ENCODE assay signal across 14 cellular contexts in the genomic region with DNA sequence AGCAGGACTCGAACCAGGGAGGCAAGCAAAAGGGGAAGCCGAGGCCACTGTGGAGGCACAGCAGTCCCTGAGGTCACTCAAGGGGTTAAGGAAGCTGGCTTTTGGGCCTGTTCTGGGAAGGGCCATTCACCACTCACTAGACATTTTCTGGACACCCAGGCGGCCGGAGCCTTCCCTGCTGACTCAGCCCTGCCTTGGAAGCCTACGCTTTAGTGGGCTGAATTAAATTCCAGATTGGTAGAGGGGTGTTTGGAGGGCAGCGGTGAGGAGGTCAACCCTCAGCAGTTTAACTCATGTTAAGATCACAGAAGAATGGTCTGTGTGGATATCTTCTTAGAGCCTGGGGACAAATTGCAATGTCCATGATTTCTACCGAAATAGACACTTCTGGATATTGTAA.
DNase-seq lines count a peak whose midpoint lies in the region; ATAC-seq, FAIRE-seq and TF ChIP-seq lines count a peak whose summit lies in the region.
"Had no signal": no experiment of that assay in that cellular context is flagged by ENCODE, and none has a peak within 500 bp of the region (broad histone marks: within the 10 kb centered on the region; RNA-seq: fewer than 3 reads in every experiment).

No MANE protein-coding gene starts in this region.

- no peak overlapping the region for H3K4ac ChIP-seq in neuronal stem cell (ENCODE audit: low read length)

- no peak overlapping the region for H3K4me3 ChIP-seq in K562
- H3K4me3 ChIP-seq in neuronal stem cell (ENCODE audit: low read length in 2 of 2), result no peak overlapping the region
- H3K4me3 ChIP-seq: A549, GM12878, HAP-1 had no signal

- H4K91ac ChIP-seq in neuronal stem cell (ENCODE audit: low read depth, low read length, poor library complexity), result no peak overlapping the region

- POLR2A ChIA-PET in K562 (lab: Yijun Ruan, JAX), result interaction anchor here (0.6 to 2.4 kb wide), 6 partner anchors 9 to 30 kb away, joined by 3 to 11 read pairs (median 4); no protein-coding TSS in a partner anchor

- BruUV-seq in K562 (replicated peaks; lab: Mats Ljungman, UMichigan), result no TSS peak

- no peak for TF ChIP-seq CTCF in K562 (IDR thresholded peaks at IDR 0.05 in 2 of 3, conservative IDR thresholded peaks at IDR 0.05 in 1 of 3; ENCODE audit: insufficient read depth in 2 of 3, low read depth in 1 of 3, low read length in 3 of 3)

- H3K9ac ChIP-seq in K562 (ENCODE audit: insufficient read depth in 1 of 2, low read depth in 2 of 2, low read length in 2 of 2) (peak overlapping the region; percentile 43 to 80; a peak in 3 of 4 replicates), neuronal stem cell (ENCODE audit: low read depth, low read length, poor library complexity) (no peak overlapping the region)

- H3K27ac ChIP-seq in K562 (ENCODE audit: extremely low read depth, low read depth, low read length) (peak overlapping the region; percentile 86), neuronal stem cell (replicated peaks; ENCODE audit: low read length) (no peak overlapping the region)
- H3K27ac ChIP-seq: A549 had no signal

- H3K4me2 ChIP-seq in K562 (ENCODE audit: insufficient read depth, low read length) (peak overlapping the region; percentile 66), neuronal stem cell (ENCODE audit: insufficient read depth, low read length, poor library complexity, severe bottlenecking) (no peak overlapping the region)
- H3K4me2 ChIP-seq: A549 had no signal

- H3K18ac ChIP-seq in neuronal stem cell (ENCODE audit: low read length), result no peak overlapping the region

- no peak for TF ChIP-seq EP300 in K562 (IDR thresholded peaks at IDR 0.05; ENCODE audit: low read length)

- DNase-seq in RPMI7951 (ENCODE audit: low read depth) (peak; percentile 3), K562 (ENCODE audit: extremely low read depth in 1 of 4, low spot score in 3 of 4) (peak; percentile 20 to 70 (median 32)), neuronal stem cell (ENCODE audit: low spot score) (no peak), superior temporal gyrus (ENCODE audit: extremely low spot score) (no peak), DMS53 treated with DMSO at 0.1 percent for 48 hours (lab: John Stamatoyannopoulos, UW; ENCODE audit: unreplicated experiment) (no peak)
- DNase-seq: CD8-positive, alpha-beta T cell; GOT3; KBM-7 had no signal

- WGBS in K562 (ENCODE audit: insufficient coverage, low coverage, missing lambda C conversion rate), result 6% methylated on average over 7 of the region's 7 CpGs
- no CpG with 5 or more reads among the region's 7 CpGs for WGBS in neuronal stem cell (ENCODE audit: extremely low coverage in 2 of 2, insufficient read length in 2 of 2, insufficient replicate concordance in 1 of 2), 2 donors

- FAIRE-seq in K562 (lab: Jason Lieb, UNC), result no peak
- FAIRE-seq: A549, GM12878, GM18507 had no signal

- no peak for TF ChIP-seq RAD21 in K562 (CRISPR knock-in tag; conservative IDR thresholded peaks at IDR 0.05 in 1 of 2, IDR thresholded peaks at IDR 0.05 in 1 of 2)

- H2BK5ac ChIP-seq in neuronal stem cell (ENCODE audit: low read length), result no peak overlapping the region

- no peaks in the 10 kb centered on the region for H3K79me1 ChIP-seq in neuronal stem cell (ENCODE audit: low read depth, low read length)

- peak overlapping the region; percentile 32 for H3K23ac ChIP-seq in neuronal stem cell (ENCODE audit: low read depth, low read length, poor library complexity)

- H2BK15ac ChIP-seq in neuronal stem cell (ENCODE audit: low read length), result no peak overlapping the region

- H3K14ac ChIP-seq in neuronal stem cell (ENCODE audit: low read length), result no peak overlapping the region

- no peak overlapping the region for H2AK5ac ChIP-seq in neuronal stem cell (ENCODE audit: low read depth, low read length)

- H3K36me3 ChIP-seq in K562 (ENCODE audit: control insufficient read depth, insufficient read depth, low read length) (peaks cover 15% of the 10 kb centered on the region; the same call in 2 of the 3 replicates), neuronal stem cell (replicated peaks in 1 of 2; ENCODE audit: control insufficient read depth in 2 of 2, insufficient read depth in 2 of 2, low read length in 2 of 2) (no peaks in the 10 kb centered on the region)
- H3K36me3 ChIP-seq: HAP-1 had no signal

- intact Hi-C loops in K562 (cut with micrococcal nuclease), result loop anchor here (2.0 to 10.0 kb wide), 2 partner anchors 35 to 59 kb away; no protein-coding TSS in a partner anchor

- CTCF ChIA-PET in K562 (lab: Yijun Ruan, JAX; ENCODE audit: low intra/inter-chr PET ratio), result no interaction called here

- peaks cover 8% of the 10 kb centered on the region; the same call in 1 of the 2 replicates for H3K9me3 ChIP-seq in K562 (replicated peaks; ENCODE audit: control insufficient read depth, insufficient read depth, low read depth, low read length)
- no peaks in the 10 kb centered on the region for H3K9me3 ChIP-seq in neuronal stem cell (replicated peaks in 1 of 2; ENCODE audit: control insufficient read depth in 2 of 2, insufficient read depth in 1 of 2, low read depth in 1 of 2, low read length in 2 of 2)
- H3K9me3 ChIP-seq: A549, Caco-2, HAP-1 had no signal

- H3K27me3 ChIP-seq in K562 (ENCODE audit: control insufficient read depth in 2 of 2, insufficient read depth in 2 of 2, low read length in 2 of 2) (no peaks in the 10 kb centered on the region), neuronal stem cell (ENCODE audit: control insufficient read depth in 3 of 3, insufficient read depth in 3 of 3, low read depth in 1 of 3, low read length in 3 of 3) (no peaks in the 10 kb centered on the region)

- ATAC-seq in K562 (peak; percentile 71), GM18870 (IDR thresholded peaks at IDR 0.05; ENCODE audit: unreplicated experiment) (no peak)
- ATAC-seq: A549; CD8-positive, alpha-beta T cell; GM12878 had no signal

- H4K20me1 ChIP-seq in K562 (replicated peaks; ENCODE audit: control insufficient read depth, insufficient read depth, low read length), result no peaks in the 10 kb centered on the region

- H2BK12ac ChIP-seq in neuronal stem cell (ENCODE audit: low read length), result no peak overlapping the region

- no peaks in the 10 kb centered on the region for H3K9me1 ChIP-seq in K562 (ENCODE audit: control insufficient read depth, insufficient read depth, low read length)

- peaks cover 84% of the 10 kb centered on the region for H3K79me2 ChIP-seq in K562 (ENCODE audit: control insufficient read depth, insufficient read depth, low read length)

- no peak overlapping the region for H2BK120ac ChIP-seq in neuronal stem cell (ENCODE audit: low read depth, low read length)

- in situ Hi-C loops in K562 (cut with MboI), result no loop called here

- no peak for TF ChIP-seq POLR2A in K562 (conservative IDR thresholded peaks at IDR 0.05)

- H2AFZ ChIP-seq in K562 (ENCODE audit: low read depth, low read length), result peak overlapping the region; percentile 71; the same call in 1 of the 2 replicates
- H2AFZ ChIP-seq in neuronal stem cell (ENCODE audit: low read length), result no peak overlapping the region

- H3K4me1 ChIP-seq in K562 (replicated peaks in 1 of 2; ENCODE audit: control insufficient read depth in 2 of 2, insufficient read depth in 2 of 2, low read length in 2 of 2), result peaks cover 26 to 73% of the 10 kb centered on the region in 2 experiments; a peak in 4 of 5 replicates
- peaks cover 0 to 4% of the 10 kb centered on the region in 2 donors for H3K4me1 ChIP-seq in neuronal stem cell (ENCODE audit: control insufficient read depth in 2 of 2, insufficient read depth in 1 of 2, low read depth in 1 of 2, low read length in 2 of 2)
- H3K4me1 ChIP-seq: A549, Caco-2, HAP-1 had no signal

- H4K8ac ChIP-seq in neuronal stem cell (ENCODE audit: low read depth, low read length), result no peak overlapping the region

TF ChIP-seq in K562, 482 proteins besides CTCF, POLR2A, EP300 and RAD21 (continues in another document):
- no peak for TF ChIP-seq GATAD2B (IDR thresholded peaks at IDR 0.05; ENCODE audit: borderline replicate concordance)
- TF ChIP-seq, protein P1, sequence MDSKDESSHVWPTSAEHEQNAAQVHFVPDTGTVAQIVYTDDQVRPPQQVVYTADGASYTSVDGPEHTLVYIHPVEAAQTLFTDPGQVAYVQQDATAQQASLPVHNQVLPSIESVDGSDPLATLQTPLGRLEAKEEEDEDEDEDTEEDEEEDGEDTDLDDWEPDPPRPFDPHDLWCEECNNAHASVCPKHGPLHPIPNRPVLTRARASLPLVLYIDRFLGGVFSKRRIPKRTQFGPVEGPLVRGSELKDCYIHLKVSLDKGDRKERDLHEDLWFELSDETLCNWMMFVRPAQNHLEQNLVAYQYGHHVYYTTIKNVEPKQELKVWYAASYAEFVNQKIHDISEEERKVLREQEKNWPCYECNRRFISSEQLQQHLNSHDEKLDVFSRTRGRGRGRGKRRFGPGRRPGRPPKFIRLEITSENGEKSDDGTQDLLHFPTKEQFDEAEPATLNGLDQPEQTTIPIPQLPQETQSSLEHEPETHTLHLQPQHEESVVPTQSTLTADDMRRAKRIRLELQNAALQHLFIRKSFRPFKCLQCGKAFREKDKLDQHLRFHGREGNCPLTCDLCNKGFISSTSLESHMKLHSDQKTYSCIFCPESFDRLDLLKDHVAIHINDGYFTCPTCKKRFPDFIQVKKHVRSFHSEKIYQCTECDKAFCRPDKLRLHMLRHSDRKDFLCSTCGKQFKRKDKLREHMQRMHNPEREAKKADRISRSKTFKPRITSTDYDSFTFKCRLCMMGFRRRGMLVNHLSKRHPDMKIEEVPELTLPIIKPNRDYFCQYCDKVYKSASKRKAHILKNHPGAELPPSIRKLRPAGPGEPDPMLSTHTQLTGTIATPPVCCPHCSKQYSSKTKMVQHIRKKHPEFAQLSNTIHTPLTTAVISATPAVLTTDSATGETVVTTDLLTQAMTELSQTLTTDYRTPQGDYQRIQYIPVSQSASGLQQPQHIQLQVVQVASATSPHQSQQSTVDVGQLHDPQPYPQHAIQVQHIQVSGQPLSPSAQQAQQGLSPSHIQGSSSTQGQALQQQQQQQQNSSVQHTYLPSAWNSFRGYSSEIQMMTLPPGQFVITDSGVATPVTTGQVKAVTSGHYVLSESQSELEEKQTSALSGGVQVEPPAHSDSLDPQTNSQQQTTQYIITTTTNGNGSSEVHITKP (IDR thresholded peaks at IDR 0.05; ENCODE audit: partially characterized antibody), result peak; percentile 78
- peak; percentile 32; the same call in 1 of the 2 replicates for TF ChIP-seq JUND (IDR thresholded peaks at IDR 0.05; ENCODE audit: borderline replicate concordance, low read depth, low read length)
- TF ChIP-seq JUND (tag; IDR thresholded peaks at IDR 0.05; ENCODE audit: borderline replicate concordance, low read depth, low read length), result no peak
- TF ChIP-seq RFX7 (CRISPR knock-in tag; IDR thresholded peaks at IDR 0.05), result no peak
- peak; percentile 76 for TF ChIP-seq ZNF316 (IDR thresholded peaks at IDR 0.05)
- 0 out of 2 replicates have a peak, but pooled peaks have one; percentile 16 for TF ChIP-seq MAFG (tag; conservative IDR thresholded peaks at IDR 0.05)
- no peak for TF ChIP-seq NR2F6 (CRISPR knock-in tag; IDR thresholded peaks at IDR 0.05)
- peak; percentile 38; the same call in 1 of the 2 replicates for TF ChIP-seq MAFF (IDR thresholded peaks at IDR 0.05; ENCODE audit: low read length)
- 0 out of 2 replicates have a peak, but pooled peaks have one; percentile 20 for TF ChIP-seq TRIM28 (IDR thresholded peaks at IDR 0.05)
- TF ChIP-seq NFRKB (IDR thresholded peaks at IDR 0.05; ENCODE audit: low read depth), result 0 out of 2 replicates have a peak, but pooled peaks have one; percentile 4
- peak; percentile 51 for TF ChIP-seq MAFK (IDR thresholded peaks at IDR 0.05; ENCODE audit: low read length)

Comparison
In these comparisons a context has a peak if more than half of its experiments do, and no peak if none do; other contexts are left out.
1. DNase-seq: peak in RPMI7951 (single experiment) and K562 (4 of 4); none in neuronal stem cell (single experiment), superior temporal gyrus (single experiment) and DMS53 treated with DMSO at 0.1 percent for 48 hours (single experiment).